In the genomic region with DNA sequence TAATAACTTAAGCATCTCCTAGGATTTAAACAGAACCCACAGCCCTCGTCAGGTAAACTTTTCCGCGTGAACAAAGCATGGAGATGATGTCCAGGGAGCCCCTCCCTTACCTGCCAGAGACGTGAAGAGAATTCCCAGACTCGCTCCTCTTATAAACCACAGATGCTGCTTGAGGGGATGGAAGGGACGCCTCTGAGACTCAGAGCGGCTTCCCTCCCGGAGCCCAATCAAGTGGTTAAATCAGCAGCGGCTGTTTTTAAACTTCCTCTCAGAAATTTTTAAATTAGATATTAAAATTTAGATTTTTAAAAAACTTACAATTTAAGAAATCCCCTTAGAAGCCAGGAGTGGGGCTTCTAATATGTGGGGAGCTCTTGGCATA, we compare ENCODE assay signal across 10 cellular contexts.
DNase-seq lines count a peak whose midpoint lies in the region; ATAC-seq and TF ChIP-seq lines count a peak whose summit lies in the region.
"Had no signal": no experiment of that assay in that cellular context is flagged by ENCODE, and none has a peak within 500 bp of the region (broad histone marks: within the 10 kb centered on the region; RNA-seq: fewer than 3 reads in every experiment).

No MANE protein-coding gene starts in this region.

- H3K36me3 Mint-ChIP-seq in CD4-positive, CD25-positive, alpha-beta regulatory T cell = peaks cover 7% of the 10 kb centered on the region
- peaks cover 11% of the 10 kb centered on the region for H3K36me3 Mint-ChIP-seq in activated naive CD8-positive, alpha-beta T cell
- H3K36me3 Mint-ChIP-seq in naive thymus-derived CD8-positive, alpha-beta T cell = peaks cover 0 to 1% (median 0%) of the 10 kb centered on the region in 3 donors
- peaks cover 30% of the 10 kb centered on the region for H3K36me3 Mint-ChIP-seq in GM23338 (ENCODE audit: low read depth)

- peaks cover 64 to 95% (median 78%) of the 10 kb centered on the region in 4 donors for H3K4me1 Mint-ChIP-seq in CD4-positive, CD25-positive, alpha-beta regulatory T cell
- peaks cover 83% of the 10 kb centered on the region for H3K4me1 Mint-ChIP-seq in activated naive CD8-positive, alpha-beta T cell (ENCODE audit: low read depth)
- H3K4me1 Mint-ChIP-seq in naive thymus-derived CD8-positive, alpha-beta T cell = peaks cover 40 to 95% (median 75%) of the 10 kb centered on the region in 4 donors
- H3K4me1 Mint-ChIP-seq in GM23338 = peaks cover 43% of the 10 kb centered on the region

- no peaks in the 10 kb centered on the region for H3F3A ChIP-seq in GM23338 (replicated peaks; ENCODE audit: low read depth)

- H3K27ac Mint-ChIP-seq in CD4-positive, CD25-positive, alpha-beta regulatory T cell = peak overlapping the region; percentile 97 to 99 (median 97)
- H3K27ac Mint-ChIP-seq in activated naive CD8-positive, alpha-beta T cell = peak overlapping the region; percentile 98
- H3K27ac Mint-ChIP-seq in naive thymus-derived CD8-positive, alpha-beta T cell = peak overlapping the region; percentile 63 to 99 (median 96)
- H3K27ac Mint-ChIP-seq in GM23338 = no peak overlapping the region

- H3K4me3 ChIP-seq in CD4-positive, CD25-positive, alpha-beta regulatory T cell (ENCODE audit: low read depth, low read length) = peak overlapping the region; percentile 51
- H3K4me3 ChIP-seq in GM23338 = no peak overlapping the region
- H3K4me3 ChIP-seq: cardiac muscle cell had no signal

- no peak for DNase-seq in CD4-positive, CD25-positive, alpha-beta regulatory T cell
- no peak for DNase-seq in naive thymus-derived CD8-positive, alpha-beta T cell
- DNase-seq in GM23338 (ENCODE audit: low spot score) (no peak), D341Med (ENCODE audit: low spot score) (no peak), NCI-H2227 (lab: John Stamatoyannopoulos, UW; ENCODE audit: unreplicated experiment) (no peak)
- DNase-seq: MM.1S had no signal

- no peaks in the 10 kb centered on the region for H3K27me3 ChIP-seq in CD4-positive, CD25-positive, alpha-beta regulatory T cell (ENCODE audit: control insufficient read depth, insufficient read depth, low read length)
- H3K27me3 ChIP-seq in GM23338 (ENCODE audit: insufficient read depth) = no peaks in the 10 kb centered on the region
- H3K27me3 ChIP-seq: cardiac muscle cell had no signal

- peaks cover 82% of the 10 kb centered on the region for H3K4me1 ChIP-seq in CD4-positive, CD25-positive, alpha-beta regulatory T cell (ENCODE audit: control insufficient read depth, insufficient read depth, low read length, poor library complexity, severe bottlenecking)
- peaks cover 39% of the 10 kb centered on the region for H3K4me1 ChIP-seq in GM23338 (ENCODE audit: insufficient read depth)

- no peaks in the 10 kb centered on the region for H3K36me3 ChIP-seq in CD4-positive, CD25-positive, alpha-beta regulatory T cell (ENCODE audit: control insufficient read depth, insufficient read depth, low read length)
- peaks cover 5% of the 10 kb centered on the region for H3K36me3 ChIP-seq in GM23338 (ENCODE audit: insufficient read depth)
- H3K36me3 ChIP-seq: cardiac muscle cell had no signal

- H2AFZ ChIP-seq in GM23338 = no peak overlapping the region

- ATAC-seq in CD4-positive, CD25-positive, alpha-beta regulatory T cell (ENCODE audit: low read depth in 2 of 2) = no peak
- ATAC-seq in GM21619 (IDR thresholded peaks at IDR 0.05; ENCODE audit: unreplicated experiment) (peak; percentile 2), GM23338 (no peak), HG02884 (IDR thresholded peaks at IDR 0.05; ENCODE audit: unreplicated experiment) (no peak)
- ATAC-seq in naive thymus-derived CD8-positive, alpha-beta T cell = peak; percentile 0 to 3

- POLR2A ChIA-PET in naive thymus-derived CD8-positive, alpha-beta T cell (lab: Charles Lee) = interaction anchor here (1.0 to 2.1 kb wide), 5 partner anchors 12 to 396 kb away, joined by 3 to 10 read pairs (median 4); no protein-coding TSS in a partner anchor

- no peaks in the 10 kb centered on the region for H3K9me3 Mint-ChIP-seq in CD4-positive, CD25-positive, alpha-beta regulatory T cell
- H3K9me3 Mint-ChIP-seq in activated naive CD8-positive, alpha-beta T cell (ENCODE audit: low read depth) = no peaks in the 10 kb centered on the region
- no peaks in the 10 kb centered on the region for H3K9me3 Mint-ChIP-seq in naive thymus-derived CD8-positive, alpha-beta T cell
- H3K9me3 Mint-ChIP-seq in GM23338 = peaks cover 19% of the 10 kb centered on the region

- H3K27me3 Mint-ChIP-seq in CD4-positive, CD25-positive, alpha-beta regulatory T cell = no peaks in the 10 kb centered on the region
- H3K27me3 Mint-ChIP-seq in activated naive CD8-positive, alpha-beta T cell = no peaks in the 10 kb centered on the region
- no peaks in the 10 kb centered on the region for H3K27me3 Mint-ChIP-seq in naive thymus-derived CD8-positive, alpha-beta T cell
- peaks cover 5% of the 10 kb centered on the region for H3K27me3 Mint-ChIP-seq in GM23338 (ENCODE audit: insufficient read depth, low read depth, poor library complexity)

- H3K4me2 ChIP-seq in GM23338 = no peak overlapping the region

- H3K79me2 ChIP-seq in GM23338 (replicated peaks; ENCODE audit: insufficient read depth) = peaks cover 95% of the 10 kb centered on the region

- H4K20me1 ChIP-seq in GM23338 (replicated peaks; ENCODE audit: insufficient read depth) = no peaks in the 10 kb centered on the region

- H3K4me3 Mint-ChIP-seq in CD4-positive, CD25-positive, alpha-beta regulatory T cell = peak overlapping the region; percentile 58 to 86 (median 76)
- H3K4me3 Mint-ChIP-seq in activated naive CD8-positive, alpha-beta T cell = peak overlapping the region; percentile 87
- peak overlapping the region in 9 of 10 donors; percentile 60 to 89 (median 80) for H3K4me3 Mint-ChIP-seq in naive thymus-derived CD8-positive, alpha-beta T cell
- no peak overlapping the region for H3K4me3 Mint-ChIP-seq in GM23338

- no peak for TF ChIP-seq CTCF in GM23338 (conservative IDR thresholded peaks at IDR 0.05; ENCODE audit: low read depth in 2 of 2)

- no peaks in the 10 kb centered on the region for H3K9me2 ChIP-seq in GM23338 (ENCODE audit: insufficient read depth)

- H3K27ac ChIP-seq in CD4-positive, CD25-positive, alpha-beta regulatory T cell (ENCODE audit: insufficient read depth, low read length, poor library complexity, severe bottlenecking) = peak overlapping the region; percentile 95
- no peak overlapping the region for H3K27ac ChIP-seq in GM23338 (ENCODE audit: low read depth)

- H3K9me3 ChIP-seq in CD4-positive, CD25-positive, alpha-beta regulatory T cell (ENCODE audit: control insufficient read depth in 2 of 2, low read length in 2 of 2) = no peaks in the 10 kb centered on the region

TF ChIP-seq in GM23338, 12 proteins besides CTCF, POLR2A, EP300 and RAD21:
- TF ChIP-seq STAT1 (IDR thresholded peaks at IDR 0.05; ENCODE audit: unreplicated experiment) (no peak), JUNB (IDR thresholded peaks at IDR 0.05; ENCODE audit: unreplicated experiment) (no peak), CREB1 (CRISPR knock-in tag; IDR thresholded peaks at IDR 0.05; ENCODE audit: low read depth) (no peak), NANOG (IDR thresholded peaks at IDR 0.05; ENCODE audit: borderline replicate concordance) (no peak), ZNF331 (CRISPR knock-in tag; IDR thresholded peaks at IDR 0.05; ENCODE audit: low read depth) (no peak)
- TF ChIP-seq, protein P1, sequence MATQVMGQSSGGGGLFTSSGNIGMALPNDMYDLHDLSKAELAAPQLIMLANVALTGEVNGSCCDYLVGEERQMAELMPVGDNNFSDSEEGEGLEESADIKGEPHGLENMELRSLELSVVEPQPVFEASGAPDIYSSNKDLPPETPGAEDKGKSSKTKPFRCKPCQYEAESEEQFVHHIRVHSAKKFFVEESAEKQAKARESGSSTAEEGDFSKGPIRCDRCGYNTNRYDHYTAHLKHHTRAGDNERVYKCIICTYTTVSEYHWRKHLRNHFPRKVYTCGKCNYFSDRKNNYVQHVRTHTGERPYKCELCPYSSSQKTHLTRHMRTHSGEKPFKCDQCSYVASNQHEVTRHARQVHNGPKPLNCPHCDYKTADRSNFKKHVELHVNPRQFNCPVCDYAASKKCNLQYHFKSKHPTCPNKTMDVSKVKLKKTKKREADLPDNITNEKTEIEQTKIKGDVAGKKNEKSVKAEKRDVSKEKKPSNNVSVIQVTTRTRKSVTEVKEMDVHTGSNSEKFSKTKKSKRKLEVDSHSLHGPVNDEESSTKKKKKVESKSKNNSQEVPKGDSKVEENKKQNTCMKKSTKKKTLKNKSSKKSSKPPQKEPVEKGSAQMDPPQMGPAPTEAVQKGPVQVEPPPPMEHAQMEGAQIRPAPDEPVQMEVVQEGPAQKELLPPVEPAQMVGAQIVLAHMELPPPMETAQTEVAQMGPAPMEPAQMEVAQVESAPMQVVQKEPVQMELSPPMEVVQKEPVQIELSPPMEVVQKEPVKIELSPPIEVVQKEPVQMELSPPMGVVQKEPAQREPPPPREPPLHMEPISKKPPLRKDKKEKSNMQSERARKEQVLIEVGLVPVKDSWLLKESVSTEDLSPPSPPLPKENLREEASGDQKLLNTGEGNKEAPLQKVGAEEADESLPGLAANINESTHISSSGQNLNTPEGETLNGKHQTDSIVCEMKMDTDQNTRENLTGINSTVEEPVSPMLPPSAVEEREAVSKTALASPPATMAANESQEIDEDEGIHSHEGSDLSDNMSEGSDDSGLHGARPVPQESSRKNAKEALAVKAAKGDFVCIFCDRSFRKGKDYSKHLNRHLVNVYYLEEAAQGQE (IDR thresholded peaks at IDR 0.05; ENCODE audit: unreplicated experiment) = no peak

Comparison
In these comparisons a context has a peak if more than half of its experiments do, and no peak if none do; other contexts are left out.
1. ATAC-seq: peak in GM21619 (single experiment) and naive thymus-derived CD8-positive, alpha-beta T cell (2 of 2); none in CD4-positive, CD25-positive, alpha-beta regulatory T cell (0 of 2), GM23338 (single experiment) and HG02884 (single experiment).